ENCODE assay signal across 15 cellular contexts in genomic region chr18:10900435-10900834, GRCh38.
"Had no signal": no experiment of that assay in that cellular context is flagged by ENCODE, and none has a peak within 500 bp of the region (broad histone marks: within the 10 kb centered on the region; RNA-seq: fewer than 3 reads in every experiment).

No MANE protein-coding gene starts in this region.

- FAIRE-seq: keratinocyte had no signal

- DNase-seq: foreskin keratinocyte; immature natural killer cell; left cardiac atrium; left ventricle myocardium superior; naive thymus-derived CD4-positive, alpha-beta T cell; nephron progenitor cell; psoas muscle; retina; spleen; stimulated activated CD4-positive, alpha-beta T cell treated with anti-CD3 and anti-CD28 coated beads, Interleukin-15, amount 100 ng/mL, for 24 hours; stimulated activated CD4-positive, alpha-beta T cell treated with anti-CD3 and anti-CD28 coated beads, Interleukin-1b, Interleukin-23, amount 100 ng/mL, for 48 hours; stimulated activated CD4-positive, alpha-beta T cell treated with anti-CD3 and anti-CD28 coated beads, Interleukin-4, amount 100 ng/mL, for 24 hours; stimulated activated naive CD8-positive, alpha-beta T cell treated with anti-CD3 and anti-CD28 coated beads, Interleukin-15, amount 100 ng/mL, for 72 hours; transverse colon had no signal
